Comparison of ENCODE assay signal across 16 cellular contexts in the genomic region with DNA sequence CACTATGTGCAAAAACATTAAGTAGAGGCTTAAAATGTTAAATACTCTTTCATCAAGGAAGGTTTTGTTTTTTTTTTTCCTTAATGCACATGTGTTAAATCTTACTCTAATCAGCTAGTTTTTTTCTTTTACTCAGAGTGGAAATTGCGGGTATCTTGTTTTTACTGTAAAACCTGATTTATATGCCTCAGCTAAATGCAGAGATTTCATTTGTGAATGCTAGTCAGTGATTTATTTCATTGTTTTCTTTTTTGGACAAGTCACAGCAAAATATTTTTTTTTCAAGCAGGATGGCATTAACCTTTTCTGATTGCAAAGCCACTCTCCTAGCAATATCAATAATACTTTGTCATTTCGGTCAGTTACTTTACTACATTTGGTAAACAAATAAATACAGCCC.
DNase-seq lines count a peak whose midpoint lies in the region; ATAC-seq and TF ChIP-seq lines count a peak whose summit lies in the region.
"Had no signal": no experiment of that assay in that cellular context is flagged by ENCODE, and none has a peak within 500 bp of the region (broad histone marks: within the 10 kb centered on the region; RNA-seq: fewer than 3 reads in every experiment).

No MANE protein-coding gene starts in this region.

- no peaks in the 10 kb centered on the region for H3K27me3 Mint-ChIP-seq in glutamatergic neuron (ENCODE audit: unreplicated experiment)

- H3K4me3 ChIP-seq in WERI-Rb-1 (ENCODE audit: low read depth, low read length) (no peak overlapping the region), ascending aorta (no peak overlapping the region)
- H3K4me3 ChIP-seq: GM23338, HAP-1, MG63, PC-9, SJSA1 had no signal

- peaks cover 7% of the 10 kb centered on the region for H3K36me3 Mint-ChIP-seq in glutamatergic neuron (ENCODE audit: unreplicated experiment)

- H3K27ac ChIP-seq in WERI-Rb-1 (peak overlapping the region; percentile 46), ascending aorta (no peak overlapping the region)
- H3K27ac ChIP-seq: PC-9, SJSA1 had no signal

- POLR2A ChIA-PET in HEK293T (lab: Yijun Ruan, JAX), result interaction anchor here (1.0 to 1.7 kb wide), 3 partner anchors 68 to 577 kb away, joined by 3 to 8 read pairs (median 3); no protein-coding TSS in a partner anchor

- H3K36me3 ChIP-seq in WERI-Rb-1 (no peaks in the 10 kb centered on the region), ascending aorta (no peaks in the 10 kb centered on the region)
- H3K36me3 ChIP-seq: HAP-1, MG63, SJSA1 had no signal

- no peaks in the 10 kb centered on the region for H3K9me3 Mint-ChIP-seq in glutamatergic neuron (ENCODE audit: unreplicated experiment)
- H3K9me3 Mint-ChIP-seq: GM23338 had no signal

- H3K4me1 Mint-ChIP-seq in glutamatergic neuron (ENCODE audit: low read depth, unreplicated experiment), result peaks cover 38% of the 10 kb centered on the region

- H3K27me3 ChIP-seq in WERI-Rb-1 (ENCODE audit: insufficient read depth, low read depth, severe bottlenecking) (no peaks in the 10 kb centered on the region), ascending aorta (no peaks in the 10 kb centered on the region)
- H3K27me3 ChIP-seq: MG63, SJSA1 had no signal

- CTCF ChIA-PET in HEK293T (lab: Yijun Ruan, JAX), result interaction anchor here (0.7 kb wide), 1 partner anchor 1007 kb away, joined by 4 read pairs; no protein-coding TSS in a partner anchor

- no peaks in the 10 kb centered on the region for H3K4me1 ChIP-seq in ascending aorta

- no peak overlapping the region for H3K4me3 Mint-ChIP-seq in glutamatergic neuron (ENCODE audit: unreplicated experiment)
- H3K4me3 Mint-ChIP-seq: GM23338 had no signal

- intact Hi-C loops in ascending aorta (cut with DNase I), result no loop called here

- H3K9me3 ChIP-seq in WERI-Rb-1 (ENCODE audit: severe bottlenecking) (no peaks in the 10 kb centered on the region), ascending aorta (no peaks in the 10 kb centered on the region)
- H3K9me3 ChIP-seq: HAP-1, MG63, SJSA1 had no signal

- ATAC-seq in GM21360 (IDR thresholded peaks at IDR 0.05; ENCODE audit: unreplicated experiment), result no peak
- ATAC-seq: GM23338 had no signal

- peak overlapping the region; percentile 93 for H3K27ac Mint-ChIP-seq in glutamatergic neuron (ENCODE audit: unreplicated experiment)

- no peak for TF ChIP-seq CTCF in WERI-Rb-1 (IDR thresholded peaks at IDR 0.05; ENCODE audit: low read depth, low read length)
- no peak for TF ChIP-seq CTCF in glutamatergic neuron (IDR thresholded peaks at IDR 0.05; ENCODE audit: partially characterized antibody, unreplicated experiment)
- no peak for TF ChIP-seq CTCF in ascending aorta (IDR thresholded peaks at IDR 0.05)

- DNase-seq in HEK293T (ENCODE audit: extremely low spot score) (no peak), WERI-Rb-1 (no peak), glutamatergic neuron (no peak), ascending aorta (ENCODE audit: low spot score in 2 of 2) (no peak), NCI-H146 (lab: John Stamatoyannopoulos, UW) (no peak), NCI-H187 treated with DMSO at 0.1 percent for 48 hours (lab: John Stamatoyannopoulos, UW) (no peak)
- DNase-seq: KG1, NCI-H526 treated with DMSO at 0.1 percent for 48 hours, PC-9, Right ventricle myocardium superior, RPMI8226 had no signal

TF ChIP-seq in HEK293T, 16 proteins besides CTCF, POLR2A, EP300 and RAD21:
- TF ChIP-seq FOXK2 (IDR thresholded peaks at IDR 0.05) (no peak), BHLHE40 (IDR thresholded peaks at IDR 0.05; ENCODE audit: borderline replicate concordance) (no peak), FOXM1 (IDR thresholded peaks at IDR 0.05; ENCODE audit: borderline replicate concordance) (no peak), SP1 (IDR thresholded peaks at IDR 0.05) (no peak), CTBP1 (IDR thresholded peaks at IDR 0.05; ENCODE audit: borderline replicate concordance) (peak; percentile 82), L3MBTL2 (conservative IDR thresholded peaks at IDR 0.05) (no peak), SUZ12 (IDR thresholded peaks at IDR 0.05) (no peak), HDGF (IDR thresholded peaks at IDR 0.05; ENCODE audit: borderline replicate concordance) (no peak), ELF4 (IDR thresholded peaks at IDR 0.05) (no peak), ZNF384 (IDR thresholded peaks at IDR 0.05) (peak; percentile 88), TARDBP (IDR thresholded peaks at IDR 0.05) (no peak), NFRKB (IDR thresholded peaks at IDR 0.05) (no peak), ARNT (IDR thresholded peaks at IDR 0.05) (peak; percentile 42; the same call in 1 of the 2 replicates), FOXA1 (IDR thresholded peaks at IDR 0.05) (no peak), LEF1 (IDR thresholded peaks at IDR 0.05; ENCODE audit: borderline replicate concordance) (no peak)
- TF ChIP-seq, protein P1, sequence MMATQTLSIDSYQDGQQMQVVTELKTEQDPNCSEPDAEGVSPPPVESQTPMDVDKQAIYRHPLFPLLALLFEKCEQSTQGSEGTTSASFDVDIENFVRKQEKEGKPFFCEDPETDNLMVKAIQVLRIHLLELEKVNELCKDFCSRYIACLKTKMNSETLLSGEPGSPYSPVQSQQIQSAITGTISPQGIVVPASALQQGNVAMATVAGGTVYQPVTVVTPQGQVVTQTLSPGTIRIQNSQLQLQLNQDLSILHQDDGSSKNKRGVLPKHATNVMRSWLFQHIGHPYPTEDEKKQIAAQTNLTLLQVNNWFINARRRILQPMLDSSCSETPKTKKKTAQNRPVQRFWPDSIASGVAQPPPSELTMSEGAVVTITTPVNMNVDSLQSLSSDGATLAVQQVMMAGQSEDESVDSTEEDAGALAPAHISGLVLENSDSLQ (IDR thresholded peaks at IDR 0.05), result peak; percentile 87
